In the genomic region with DNA sequence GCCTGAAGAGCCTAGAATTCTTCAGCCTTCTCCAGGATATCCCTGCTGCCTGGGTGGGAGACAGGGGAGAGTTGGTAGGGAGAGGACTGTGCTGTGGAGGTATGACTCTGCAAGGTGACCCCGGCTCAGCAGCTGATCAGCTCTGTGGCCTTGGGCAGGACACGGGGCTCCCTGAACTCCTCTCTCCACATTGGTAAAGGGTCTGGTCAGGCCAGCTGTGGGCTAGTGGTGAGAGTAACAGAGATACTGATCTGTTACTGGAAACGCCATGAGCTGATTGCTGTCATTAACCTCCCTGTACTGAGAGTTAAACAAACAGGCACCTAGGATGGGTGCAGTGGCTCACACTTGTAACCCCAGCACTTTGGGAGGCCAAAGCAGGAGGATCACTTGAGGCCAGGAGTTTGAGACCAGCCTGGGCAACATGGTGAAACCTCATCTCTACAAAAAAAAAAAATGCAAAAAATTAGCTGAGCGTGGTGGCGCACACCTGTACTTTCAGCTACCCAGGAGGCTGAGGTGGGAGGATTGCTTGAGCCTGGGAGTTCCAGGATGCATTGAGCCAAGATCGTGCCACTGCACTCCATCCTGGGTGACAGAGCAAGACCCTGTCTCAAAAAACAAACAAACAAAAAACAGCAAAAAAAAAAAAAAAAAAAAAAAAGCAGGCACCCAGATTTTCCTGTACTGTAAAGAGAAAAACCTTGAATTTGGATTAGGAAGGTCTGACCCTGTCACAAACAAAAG, we compare ENCODE assay signal across 1 cellular context.
TF ChIP-seq lines count a peak whose summit lies in the region.

No MANE protein-coding gene starts in this region.

TF ChIP-seq in H1, 55 proteins besides CTCF, POLR2A, EP300 and RAD21 (continued from another document):
- TF ChIP-seq, protein P1, sequence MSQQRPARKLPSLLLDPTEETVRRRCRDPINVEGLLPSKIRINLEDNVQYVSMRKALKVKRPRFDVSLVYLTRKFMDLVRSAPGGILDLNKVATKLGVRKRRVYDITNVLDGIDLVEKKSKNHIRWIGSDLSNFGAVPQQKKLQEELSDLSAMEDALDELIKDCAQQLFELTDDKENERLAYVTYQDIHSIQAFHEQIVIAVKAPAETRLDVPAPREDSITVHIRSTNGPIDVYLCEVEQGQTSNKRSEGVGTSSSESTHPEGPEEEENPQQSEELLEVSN (IDR thresholded peaks at IDR 0.05): no peak
